In the genomic region with DNA sequence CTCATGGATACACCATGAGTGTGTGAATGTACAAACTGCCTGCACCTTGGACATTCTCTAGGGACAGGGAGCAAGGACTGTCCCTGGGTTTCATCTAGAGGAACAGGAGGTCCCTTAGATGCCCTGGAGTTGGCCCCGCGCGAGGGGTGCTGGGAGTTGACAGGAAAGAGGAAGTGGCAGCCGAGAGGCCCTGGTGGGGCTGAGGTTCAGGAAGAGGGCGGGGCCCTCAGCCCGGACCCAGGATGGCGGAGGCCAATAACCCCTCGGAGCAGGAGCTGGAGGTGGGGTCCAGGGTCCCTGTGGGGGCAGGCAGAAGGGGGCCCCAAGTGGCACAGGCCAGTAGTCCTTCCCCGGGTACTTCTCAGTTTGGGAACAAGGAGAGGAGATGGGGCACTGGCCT, we compare ENCODE assay signal across 8 cellular contexts. TPM values are rescaled to one million over a fixed set of nuclear protein-coding genes. Genes with fewer than 3 reads are reported as not detected.
DNase-seq lines count a peak whose midpoint lies in the region; ATAC-seq and TF ChIP-seq lines count a peak whose summit lies in the region.

No MANE protein-coding gene starts in this region.

- H3K9ac ChIP-seq in duodenal mucosa (ENCODE audit: low read depth in 1 of 2, low read length in 2 of 2) (peak overlapping the region in 1 of 2 donors; percentile 38), neuronal stem cell (ENCODE audit: low read depth, low read length, poor library complexity) (peak overlapping the region; percentile 81)

- TF ChIP-seq CTCF in upper lobe of left lung (IDR thresholded peaks at IDR 0.05), result no peak

- peak in 1 of 4 donors; percentile 21 for TF ChIP-seq POLR2A in upper lobe of left lung (IDR thresholded peaks at IDR 0.05)

- peak; percentile 67 to 73 for DNase-seq in activated CD4-positive, alpha-beta T cell treated with anti-CD3 and anti-CD28 coated beads for 24 hours (ENCODE audit: low read depth in 2 of 2)
- no peak for DNase-seq in neuronal stem cell (ENCODE audit: low spot score)
- DNase-seq in upper lobe of left lung, result peak; percentile 85 to 89
- DNase-seq in NCI-H187 (lab: John Stamatoyannopoulos, UW), result no peak
- no peak for DNase-seq in HPDE6-E6E7 (ENCODE audit: extremely low spot score)

- no peak overlapping the region for H2BK120ac ChIP-seq in neuronal stem cell (ENCODE audit: low read depth, low read length)

- peak in 1 of 4 donors; percentile 51 for TF ChIP-seq EP300 in upper lobe of left lung (IDR thresholded peaks at IDR 0.05)

- peak overlapping the region; percentile 55 for H3K23ac ChIP-seq in neuronal stem cell (ENCODE audit: low read depth, low read length, poor library complexity)

- WGBS in neuronal stem cell (ENCODE audit: extremely low coverage in 2 of 2, insufficient read length in 2 of 2, insufficient replicate concordance in 1 of 2), 2 donors, result no CpG with 5 or more reads among the region's 9 CpGs
- 24 to 32% methylated on average over 8 of the region's 9 CpGs for WGBS in upper lobe of left lung, 2 donors

- H3K4me1 ChIP-seq in duodenal mucosa (ENCODE audit: control insufficient read depth in 1 of 2, insufficient read depth in 2 of 2, low read length in 2 of 2), result peaks cover 4 to 23% of the 10 kb centered on the region in 2 donors
- peaks cover 0 to 4% of the 10 kb centered on the region in 2 donors for H3K4me1 ChIP-seq in neuronal stem cell (ENCODE audit: control insufficient read depth in 2 of 2, insufficient read depth in 1 of 2, low read depth in 1 of 2, low read length in 2 of 2)
- peaks cover 44 to 59% (median 55%) of the 10 kb centered on the region in 4 donors for H3K4me1 ChIP-seq in upper lobe of left lung

- no peak overlapping the region for H3K14ac ChIP-seq in neuronal stem cell (ENCODE audit: low read length)

- no peaks in the 10 kb centered on the region for H3K27me3 ChIP-seq in duodenal mucosa (ENCODE audit: control insufficient read depth in 1 of 2, insufficient read depth in 2 of 2, low read length in 2 of 2)
- H3K27me3 ChIP-seq in neuronal stem cell (ENCODE audit: control insufficient read depth in 3 of 3, insufficient read depth in 3 of 3, low read depth in 1 of 3, low read length in 3 of 3), result peaks cover 0 to 3% (median 0%) of the 10 kb centered on the region in 3 experiments
- no peaks in the 10 kb centered on the region for H3K27me3 ChIP-seq in upper lobe of left lung

- no peak overlapping the region for H3K18ac ChIP-seq in neuronal stem cell (ENCODE audit: low read length)

- H2BK5ac ChIP-seq in neuronal stem cell (ENCODE audit: low read length), result no peak overlapping the region

- no peak overlapping the region for H4K8ac ChIP-seq in neuronal stem cell (ENCODE audit: low read depth, low read length)

- H2BK15ac ChIP-seq in neuronal stem cell (ENCODE audit: low read length), result no peak overlapping the region

- no peak overlapping the region for H3K4me2 ChIP-seq in neuronal stem cell (ENCODE audit: insufficient read depth, low read length, poor library complexity, severe bottlenecking)

- no peak overlapping the region for H4K91ac ChIP-seq in neuronal stem cell (ENCODE audit: low read depth, low read length, poor library complexity)

- peak overlapping the region; percentile 48 to 64 for H3K4me3 ChIP-seq in duodenal mucosa (ENCODE audit: low read depth in 1 of 2, low read length in 2 of 2)
- no peak overlapping the region for H3K4me3 ChIP-seq in neuronal stem cell (ENCODE audit: low read length in 2 of 2)
- peak overlapping the region in 3 of 4 donors; percentile 23 to 45 (median 34) for H3K4me3 ChIP-seq in upper lobe of left lung

- ATAC-seq in GM19023 (IDR thresholded peaks at IDR 0.05; ENCODE audit: unreplicated experiment), result peak; percentile 77
- peak; percentile 76 for ATAC-seq in HG03280 (IDR thresholded peaks at IDR 0.05; ENCODE audit: unreplicated experiment)
- ATAC-seq in upper lobe of left lung (ENCODE audit: low FRiP score in 2 of 2), result peak; percentile 77 to 84

- H2AFZ ChIP-seq in neuronal stem cell (ENCODE audit: low read length), result no peak overlapping the region

- no peak overlapping the region for H2AK5ac ChIP-seq in neuronal stem cell (ENCODE audit: low read depth, low read length)

- peaks cover 16% of the 10 kb centered on the region for H3K79me1 ChIP-seq in neuronal stem cell (ENCODE audit: low read depth, low read length)

- no peak overlapping the region for H3K4ac ChIP-seq in neuronal stem cell (ENCODE audit: low read length)

- H3K36me3 ChIP-seq in duodenal mucosa (ENCODE audit: control insufficient read depth in 1 of 2, insufficient read depth in 2 of 2, low read length in 2 of 2) (peaks cover 15 to 26% of the 10 kb centered on the region in 2 donors), neuronal stem cell (replicated peaks in 1 of 2; ENCODE audit: control insufficient read depth in 2 of 2, insufficient read depth in 2 of 2, low read length in 2 of 2) (peaks cover 27 to 53% of the 10 kb centered on the region in 2 donors), upper lobe of left lung (peaks cover 26 to 57% (median 42%) of the 10 kb centered on the region in 4 donors)

- H3K9me3 ChIP-seq in duodenal mucosa (ENCODE audit: control insufficient read depth in 1 of 2, low read length in 2 of 2) (no peaks in the 10 kb centered on the region), neuronal stem cell (replicated peaks in 1 of 2; ENCODE audit: control insufficient read depth in 2 of 2, insufficient read depth in 1 of 2, low read depth in 1 of 2, low read length in 2 of 2) (peaks cover 0 to 13% of the 10 kb centered on the region in 2 donors), upper lobe of left lung (no peaks in the 10 kb centered on the region)

- no peak overlapping the region for H2BK12ac ChIP-seq in neuronal stem cell (ENCODE audit: low read length)

- H3K27ac ChIP-seq in duodenal mucosa (ENCODE audit: low read depth, low read length), result no peak overlapping the region
- H3K27ac ChIP-seq in neuronal stem cell (replicated peaks; ENCODE audit: low read length), result no peak overlapping the region
- peak overlapping the region; percentile 44 to 91 (median 82) for H3K27ac ChIP-seq in upper lobe of left lung

RNA-seq across cellular contexts. Expression of gene PKN1, which starts 6.9 kb away (rescaled TPM):
- polyA plus RNA-seq in neuronal stem cell (2013, experiment 1 of 2), result 70.0 TPM
- 68.8 TPM for polyA plus RNA-seq in neuronal stem cell (2013, experiment 2 of 2)
- 100 to 1,000 TPM in 5 of 6 donors, 10 to 100 TPM in 1; 95.2 to 278 (median 200) TPM for total RNA-seq in upper lobe of left lung

RNA-seq across cellular contexts. Expression of gene DDX39A, which starts 20.9 kb away (rescaled TPM):
- polyA plus RNA-seq in neuronal stem cell (2013, experiment 1 of 2), result 75.6 TPM
- polyA plus RNA-seq in neuronal stem cell (2013, experiment 2 of 2), result 76.2 TPM
- total RNA-seq in upper lobe of left lung, result 100 to 1,000 TPM in 2 of 6 donors, 10 to 100 TPM in 4; 47.6 to 189 (median 86.0) TPM

RNA-seq across cellular contexts. Expression of gene PTGER1, which starts 35.1 kb away (rescaled TPM):
- 0.26 TPM for polyA plus RNA-seq in neuronal stem cell (2013, experiment 1 of 2)
- 0.29 TPM for polyA plus RNA-seq in neuronal stem cell (2013, experiment 2 of 2)
- total RNA-seq in upper lobe of left lung, result 1 to 10 TPM in 2 of 6 donors, under 1 TPM in 1, not detected in 3; 0.59 to 3.9 (median 1.7) TPM

RNA-seq across cellular contexts. Expression of gene GIPC1, which starts 55.9 kb away (rescaled TPM):
- polyA plus RNA-seq in neuronal stem cell (2013, experiment 1 of 2), result 47.5 TPM
- polyA plus RNA-seq in neuronal stem cell (2013, experiment 2 of 2), result 45.1 TPM
- 100 to 1,000 TPM; 103 to 283 (median 152) TPM for total RNA-seq in upper lobe of left lung

RNA-seq across cellular contexts. Expression of gene ADGRE5, which starts 58.8 kb away (rescaled TPM):
- 0.74 TPM for polyA plus RNA-seq in neuronal stem cell (2013, experiment 1 of 2)
- 0.72 TPM for polyA plus RNA-seq in neuronal stem cell (2013, experiment 2 of 2)
- 100 to 1,000 TPM; 123 to 259 (median 227) TPM for total RNA-seq in upper lobe of left lung

Comparison
In these comparisons a context has a peak if more than half of its experiments do, and no peak if none do; other contexts are left out.
1. DNase-seq: peak in activated CD4-positive, alpha-beta T cell treated with anti-CD3 and anti-CD28 coated beads for 24 hours (2 of 2) and upper lobe of left lung (2 of 2); none in neuronal stem cell (single experiment), NCI-H187 (0 of 2) and HPDE6-E6E7 (single experiment).
2. H3K27ac ChIP-seq: peak in upper lobe of left lung (4 of 4); none in duodenal mucosa (single experiment) and neuronal stem cell (single experiment).
3. H3K4me3 ChIP-seq: peak in duodenal mucosa (2 of 2) and upper lobe of left lung (3 of 4); none in neuronal stem cell (0 of 2).
4. Peak in every context shown above with its lines, with median percentiles within 50 percentile points of each other: ATAC-seq.